ENCODE assay signal across 25 cellular contexts in genomic region chr1:52771384-52771783, GRCh38.
"Had no signal": no experiment of that assay in that cellular context is flagged by ENCODE, and none has a peak within 500 bp of the region (broad histone marks: within the 10 kb centered on the region; RNA-seq: fewer than 3 reads in every experiment).

No MANE protein-coding gene starts in this region.

- H2AFZ ChIP-seq: parathyroid adenoma had no signal

- H3K4me3 ChIP-seq: mucosa of descending colon, smooth muscle cell, stomach, suprapubic skin, tibial nerve, uterus had no signal

- H3K27ac Mint-ChIP-seq: activated CD4-positive, alpha-beta memory T cell treated with anti-CD3 and anti-CD28 coated beads for 36 hours; activated naive CD4-positive, alpha-beta T cell treated with anti-CD3 and anti-CD28 coated beads for 36 hours; activated naive CD8-positive, alpha-beta T cell treated with anti-CD3 and anti-CD28 coated beads, Interleukin-2, amount 10 ng/mL, durations not matched to agents 7 days and 5 days; dendritic cell treated with granulocyte-macrophage colony-stimulating factor and Interleukin-4, amounts not matched to agents 40 ng/mL and 50 ng/mL, for 4 days; stimulated activated memory B cell treated with anti-CD40 and anti-IgM and Interleukin-4, amounts not matched to agents 10 μg/mL and 1 μg/mL and 100 μg/mL, for 72 hours; T-helper 17 cell had no signal

- H3K27me3 Mint-ChIP-seq: activated CD4-positive, alpha-beta memory T cell treated with anti-CD3 and anti-CD28 coated beads for 36 hours; activated naive CD8-positive, alpha-beta T cell treated with anti-CD3 and anti-CD28 coated beads, Interleukin-2, amount 10 ng/mL, durations not matched to agents 7 days and 5 days; dendritic cell treated with granulocyte-macrophage colony-stimulating factor and Interleukin-4, amounts not matched to agents 40 ng/mL and 50 ng/mL, for 4 days; stimulated activated memory B cell treated with anti-CD40 and anti-IgM and Interleukin-4, amounts not matched to agents 10 μg/mL and 1 μg/mL and 100 μg/mL, for 72 hours; T-helper 17 cell had no signal

- H3K36me3 ChIP-seq: uterus had no signal

- H3K27ac ChIP-seq: parathyroid adenoma, stomach, suprapubic skin, tibial nerve had no signal

- H3K27me3 ChIP-seq: stomach, suprapubic skin, tibial nerve, uterus had no signal

- H3K4me1 ChIP-seq: parathyroid adenoma, suprapubic skin, uterus had no signal

- H3K9ac ChIP-seq: parathyroid adenoma had no signal

- DNase-seq: activated CD4-positive, alpha-beta memory T cell treated with anti-CD3 and anti-CD28 coated beads for 36 hours; activated CD4-positive, alpha-beta T cell treated with anti-CD3 and anti-CD28 coated beads for 48 hours; activated effector memory CD4-positive, alpha-beta T cell treated with Interleukin-2 at 50 U/mL for 16 hours; activated naive CD4-positive, alpha-beta T cell treated with anti-CD3 and anti-CD28 coated beads for 36 hours; activated naive CD8-positive, alpha-beta T cell treated with anti-CD3 and anti-CD28 coated beads, Interleukin-2, amount 10 ng/mL, durations not matched to agents 7 days and 5 days; activated T-cell treated with anti-CD3 and anti-CD28 coated beads, Interleukin-2, amount 50 U/mL, for 48 hours; amygdala; effector CD4-positive, alpha-beta T cell; foreskin fibroblast; hypothalamus; islet precursor cell; left cardiac atrium; mucosa of descending colon; nucleus accumbens; stimulated activated CD4-positive, alpha-beta T cell treated with anti-CD3 and anti-CD28 coated beads, Interleukin-15, amount 100 ng/mL, for 24 hours; stomach; T-helper 17 cell; uterus had no signal

- ATAC-seq: left cardiac atrium; mucosa of descending colon; sciatic nerve; stimulated activated memory B cell treated with anti-CD40 and anti-IgM and Interleukin-4, amounts not matched to agents 10 μg/mL and 1 μg/mL and 100 μg/mL, for 72 hours; T-helper 17 cell had no signal

- H3K4me2 ChIP-seq: smooth muscle cell had no signal

- H3K4me3 Mint-ChIP-seq: activated CD4-positive, alpha-beta memory T cell treated with anti-CD3 and anti-CD28 coated beads for 36 hours; activated naive CD4-positive, alpha-beta T cell treated with anti-CD3 and anti-CD28 coated beads for 36 hours; activated naive CD8-positive, alpha-beta T cell treated with anti-CD3 and anti-CD28 coated beads, Interleukin-2, amount 10 ng/mL, durations not matched to agents 7 days and 5 days; dendritic cell treated with granulocyte-macrophage colony-stimulating factor and Interleukin-4, amounts not matched to agents 40 ng/mL and 50 ng/mL, for 4 days; stimulated activated memory B cell treated with anti-CD40 and anti-IgM and Interleukin-4, amounts not matched to agents 10 μg/mL and 1 μg/mL and 100 μg/mL, for 72 hours; T-helper 17 cell had no signal

- H3K9me3 ChIP-seq: mucosa of descending colon, stomach, suprapubic skin, tibial nerve, uterus had no signal

- H3K9me3 Mint-ChIP-seq: activated CD4-positive, alpha-beta memory T cell treated with anti-CD3 and anti-CD28 coated beads for 36 hours; activated naive CD4-positive, alpha-beta T cell treated with anti-CD3 and anti-CD28 coated beads for 36 hours; activated naive CD8-positive, alpha-beta T cell treated with anti-CD3 and anti-CD28 coated beads, Interleukin-2, amount 10 ng/mL, durations not matched to agents 7 days and 5 days; dendritic cell treated with granulocyte-macrophage colony-stimulating factor and Interleukin-4, amounts not matched to agents 40 ng/mL and 50 ng/mL, for 4 days; stimulated activated memory B cell treated with anti-CD40 and anti-IgM and Interleukin-4, amounts not matched to agents 10 μg/mL and 1 μg/mL and 100 μg/mL, for 72 hours had no signal

- H3K4me1 Mint-ChIP-seq: stimulated activated memory B cell treated with anti-CD40 and anti-IgM and Interleukin-4, amounts not matched to agents 10 μg/mL and 1 μg/mL and 100 μg/mL, for 72 hours had no signal
